Comparison of ENCODE assay signal across 29 cellular contexts in genomic region chr3:42431099-42431498, GRCh38. TPM values are rescaled to one million over a fixed set of nuclear protein-coding genes. Genes with fewer than 3 reads are reported as not detected.
"Had no signal": no experiment of that assay in that cellular context is flagged by ENCODE, and none has a peak within 500 bp of the region (broad histone marks: within the 10 kb centered on the region; RNA-seq: fewer than 3 reads in every experiment).

No MANE protein-coding gene starts in this region.

- H3K36me3 Mint-ChIP-seq: immature natural killer cell had no signal

- ATAC-seq: lower lobe of right lung; naive thymus-derived CD8-positive, alpha-beta T cell; pancreas; right lobe of liver; stimulated activated naive B cell treated with anti-CD40 and anti-IgM and Interleukin-4, amounts not matched to agents 10 μg/mL and 1 μg/mL and 100 μg/mL, for 72 hours; stimulated activated naive CD8-positive, alpha-beta T cell treated with anti-CD3 and anti-CD28 coated beads, Interleukin-15, Interleukin-2, amounts not matched to agents 100 U/mL and 50 U/mL, for 24 hours; upper lobe of right lung had no signal

- H3K36me3 ChIP-seq: lower lobe of right lung, pancreas, prostate gland, right lobe of liver, suprapubic skin, thoracic aorta, tibial artery, upper lobe of right lung had no signal

- H3K4me1 Mint-ChIP-seq: immature natural killer cell; nephron; neural crest cell; stimulated activated naive B cell treated with anti-CD40 and anti-IgM and Interleukin-4, amounts not matched to agents 10 μg/mL and 1 μg/mL and 100 μg/mL, for 72 hours had no signal

- H3K27ac ChIP-seq: lower lobe of right lung, pancreas, prostate gland, right lobe of liver, skin epidermis, suprapubic skin, thoracic aorta, tibial artery, upper lobe of right lung had no signal

- H3K4me3 ChIP-seq: lower lobe of right lung, pancreas, prostate gland, right lobe of liver, skin epidermis, suprapubic skin, thoracic aorta, tibial artery, upper lobe of right lung had no signal

- H3K9me3 ChIP-seq: pancreas, prostate gland, right lobe of liver had no signal

- H3K4me3 Mint-ChIP-seq: immature natural killer cell; naive thymus-derived CD8-positive, alpha-beta T cell; nephron; neural crest cell; stimulated activated naive B cell treated with anti-CD40 and anti-IgM and Interleukin-4, amounts not matched to agents 10 μg/mL and 1 μg/mL and 100 μg/mL, for 72 hours had no signal

- H3K4me1 ChIP-seq: lower lobe of right lung, pancreas, prostate gland, right lobe of liver, suprapubic skin, tibial artery, upper lobe of right lung had no signal

- H3K27ac Mint-ChIP-seq: immature natural killer cell; naive thymus-derived CD8-positive, alpha-beta T cell; nephron; stimulated activated naive B cell treated with anti-CD40 and anti-IgM and Interleukin-4, amounts not matched to agents 10 μg/mL and 1 μg/mL and 100 μg/mL, for 72 hours had no signal

- DNase-seq: hypothalamus; immature natural killer cell; kidney; lower lobe of right lung; mammary epithelial cell; mesenchymal stem cell; naive thymus-derived CD8-positive, alpha-beta T cell; nucleus accumbens; pancreas; posterior cingulate gyrus; retina; right lobe of liver; stimulated activated CD4-positive, alpha-beta T cell treated with anti-CD3 and anti-CD28 coated beads, Interleukin-12 subunit alpha, Interleukin-12 subunit beta, amount 100 ng/mL, for 4 hours; stimulated activated CD4-positive, alpha-beta T cell treated with anti-CD3 and anti-CD28 coated beads, Interleukin-15, amount 100 ng/mL, for 24 hours; stimulated activated CD4-positive, alpha-beta T cell treated with anti-CD3 and anti-CD28 coated beads, Interleukin-2, amount 100 ng/mL, for 24 hours; stimulated activated CD4-positive, alpha-beta T cell treated with anti-CD3 and anti-CD28 coated beads, Interleukin-4, amount 100 ng/mL, for 1 hour; stimulated activated naive B cell treated with anti-CD40 and anti-IgM and Interleukin-4, amounts not matched to agents 10 μg/mL and 1 μg/mL and 100 μg/mL, for 72 hours; stimulated activated naive CD8-positive, alpha-beta T cell treated with anti-CD3 and anti-CD28 coated beads, Interleukin-15, Interleukin-2, amounts not matched to agents 100 U/mL and 50 U/mL, for 24 hours; tibial artery; upper lobe of right lung had no signal

- H3K27me3 ChIP-seq: pancreas, right lobe of liver, upper lobe of right lung had no signal

RNA-seq across cellular contexts. Expression of gene LYZL4, which starts 20.7 kb away (rescaled TPM):
- total RNA-seq: kidney; liver; lower lobe of right lung; mammary epithelial cell; naive thymus-derived CD8-positive, alpha-beta T cell; neural crest cell; osteoblast; pancreas; right lobe of liver; subcutaneous adipose tissue; suprapubic skin; thoracic aorta; upper lobe of right lung had no signal
- polyA plus RNA-seq: immature natural killer cell; liver; mammary epithelial cell; naive thymus-derived CD8-positive, alpha-beta T cell; pancreas had no signal
